Comparison of ENCODE assay signal across 6 cellular contexts in genomic region chr6:106076139-106076538, GRCh38.
"Had no signal": no experiment of that assay in that cellular context is flagged by ENCODE, and none has a peak within 500 bp of the region (broad histone marks: within the 10 kb centered on the region; RNA-seq: fewer than 3 reads in every experiment).

No MANE protein-coding gene starts in this region.

- H3K9ac ChIP-seq: KMS-11 had no signal

- H3K27ac ChIP-seq: HL-60, KMS-11 had no signal

- DNase-seq: Kasumi-1, KBM-7, KG1 had no signal

- FAIRE-seq: HTR-8/SVneo had no signal

- H3K4me2 ChIP-seq: KMS-11 had no signal
